15 cellular contexts compared by ENCODE assay signal in the genomic region with DNA sequence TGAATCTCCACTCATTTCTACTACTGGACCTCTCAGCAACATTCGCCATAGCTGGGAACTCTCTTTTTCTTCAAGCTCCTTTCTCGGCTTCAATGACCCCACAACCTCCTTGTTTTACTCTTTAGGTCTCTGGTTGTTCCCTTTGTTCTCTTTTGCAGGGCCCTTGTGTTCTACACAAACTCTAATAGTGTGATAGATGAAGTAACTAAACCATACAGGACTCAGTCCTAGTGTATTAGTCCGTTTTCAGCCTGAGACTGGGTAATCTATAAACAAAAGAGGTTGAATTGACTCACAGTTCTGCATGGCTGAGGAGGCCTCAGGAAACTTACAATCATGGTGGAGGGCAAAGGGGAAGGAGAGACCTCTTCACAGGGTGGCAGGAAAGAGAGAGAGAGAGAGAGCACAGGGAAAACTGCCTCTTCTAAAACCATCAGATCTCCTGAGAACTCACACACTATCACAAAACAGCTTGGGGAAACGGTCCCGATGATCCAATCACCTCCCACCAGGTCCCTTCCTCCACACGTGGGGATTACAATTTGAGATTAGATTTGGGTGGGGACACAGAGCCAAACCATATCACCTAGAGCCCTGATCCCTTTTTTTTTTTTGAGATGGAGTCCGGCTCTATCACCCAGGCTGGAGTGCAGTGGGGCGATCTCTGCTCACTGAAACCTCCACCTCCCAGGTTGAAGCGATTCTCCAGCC. TPM values are rescaled to one million over a fixed set of nuclear protein-coding genes. Genes with fewer than 3 reads are reported as not detected.
A peak's percentile ranks its signal among the peaks of the same experiment; 100 is the strongest.
DNase-seq lines count a peak whose midpoint lies in the region; ATAC-seq and TF ChIP-seq lines count a peak whose summit lies in the region.
"Had no signal": no experiment of that assay in that cellular context is flagged by ENCODE, and none has a peak within 500 bp of the region (broad histone marks: within the 10 kb centered on the region; RNA-seq: fewer than 3 reads in every experiment).

No MANE protein-coding gene starts in this region.

- POLR2A ChIA-PET in T-cell (lab: Charles Lee), result interaction anchor here (0.6 to 0.7 kb wide), 3 partner anchors 14 to 55 kb away, joined by 4 to 13 read pairs (median 5); no protein-coding TSS in a partner anchor

- ATAC-seq in stimulated activated naive CD8-positive, alpha-beta T cell treated with anti-CD3 and anti-CD28 coated beads, Interleukin-15, Interleukin-2, amounts not matched to agents 100 U/mL and 50 U/mL, for 24 hours, result no peak
- ATAC-seq in T-cell (replicated peaks in 1 of 4) (no peak), GM18870 (IDR thresholded peaks at IDR 0.05; ENCODE audit: unreplicated experiment) (no peak)

- H3K27me3 Mint-ChIP-seq in stimulated activated naive CD8-positive, alpha-beta T cell treated with anti-CD3 and anti-CD28 coated beads, Interleukin-15, Interleukin-2, amounts not matched to agents 100 ng/mL and 50 ng/mL, for 24 hours, result no peaks in the 10 kb centered on the region
- H3K27me3 Mint-ChIP-seq in T-cell (no peaks in the 10 kb centered on the region), endothelial cell (ENCODE audit: unreplicated experiment) (peaks cover 4% of the 10 kb centered on the region)

- peaks cover 5% of the 10 kb centered on the region for H3K9me3 Mint-ChIP-seq in stimulated activated naive CD8-positive, alpha-beta T cell treated with anti-CD3 and anti-CD28 coated beads, Interleukin-15, Interleukin-2, amounts not matched to agents 100 ng/mL and 50 ng/mL, for 24 hours
- H3K9me3 Mint-ChIP-seq in T-cell (no peaks in the 10 kb centered on the region), endothelial cell (ENCODE audit: unreplicated experiment) (no peaks in the 10 kb centered on the region)

- no peak for DNase-seq in stimulated activated naive CD8-positive, alpha-beta T cell treated with anti-CD3 and anti-CD28 coated beads, Interleukin-15, Interleukin-2, amounts not matched to agents 100 U/mL and 50 U/mL, for 24 hours
- DNase-seq in T-cell, result no peak
- no peak for DNase-seq in endothelial cell (ENCODE audit: low spot score)
- DNase-seq in T1000 (lab: John Stamatoyannopoulos, UW), result no peak
- no peak for DNase-seq in activated CD4-positive, CD25-positive, alpha-beta regulatory T cell treated with anti-CD3 and anti-CD28 coated beads, Interleukin-2, amount 50 U/mL, for 72 hours
- DNase-seq in GDM1 (lab: John Stamatoyannopoulos, UW), result no peak
- DNase-seq: activated CD8-positive, alpha-beta memory T cell treated with anti-CD3 and anti-CD28 coated beads, Interleukin-2, amount 50 U/mL, for 4 hours; DMS153; IMR-90; islet precursor cell; NCI-H1092 treated with DMSO at 0.1 percent for 48 hours; NCI-H748 treated with DMSO at 0.1 percent for 48 hours; testis had no signal

- H3K27ac Mint-ChIP-seq in stimulated activated naive CD8-positive, alpha-beta T cell treated with anti-CD3 and anti-CD28 coated beads, Interleukin-15, Interleukin-2, amounts not matched to agents 100 ng/mL and 50 ng/mL, for 24 hours, result peak overlapping the region; percentile 53
- H3K27ac Mint-ChIP-seq in T-cell (peak overlapping the region; percentile 6 to 31), endothelial cell (ENCODE audit: unreplicated experiment) (peak overlapping the region; percentile 9)

- CTCF ChIA-PET in T-cell (lab: Charles Lee), result interaction anchor here (0.5 to 0.6 kb wide), 2 partner anchors 106 to 268 kb away, joined by 3 to 5 read pairs; no protein-coding TSS in a partner anchor

- peaks cover 8% of the 10 kb centered on the region for H3K36me3 Mint-ChIP-seq in stimulated activated naive CD8-positive, alpha-beta T cell treated with anti-CD3 and anti-CD28 coated beads, Interleukin-15, Interleukin-2, amounts not matched to agents 100 ng/mL and 50 ng/mL, for 24 hours (ENCODE audit: low read depth)
- no peaks in the 10 kb centered on the region for H3K36me3 Mint-ChIP-seq in T-cell
- H3K36me3 Mint-ChIP-seq in endothelial cell (ENCODE audit: low read depth, unreplicated experiment), result no peaks in the 10 kb centered on the region

- peaks cover 89% of the 10 kb centered on the region for H3K4me1 Mint-ChIP-seq in stimulated activated naive CD8-positive, alpha-beta T cell treated with anti-CD3 and anti-CD28 coated beads, Interleukin-15, Interleukin-2, amounts not matched to agents 100 ng/mL and 50 ng/mL, for 24 hours (ENCODE audit: low read depth)
- H3K4me1 Mint-ChIP-seq in T-cell, result peaks cover 56 to 74% (median 58%) of the 10 kb centered on the region in 3 donors
- peaks cover 13% of the 10 kb centered on the region for H3K4me1 Mint-ChIP-seq in endothelial cell (ENCODE audit: unreplicated experiment)

- no peak for TF ChIP-seq CTCF in endothelial cell (IDR thresholded peaks at IDR 0.05; ENCODE audit: unreplicated experiment)

- peak overlapping the region; percentile 23 for H3K4me3 Mint-ChIP-seq in stimulated activated naive CD8-positive, alpha-beta T cell treated with anti-CD3 and anti-CD28 coated beads, Interleukin-15, Interleukin-2, amounts not matched to agents 100 ng/mL and 50 ng/mL, for 24 hours
- H3K4me3 Mint-ChIP-seq in T-cell (peak overlapping the region; percentile 1 to 69 (median 66)), endothelial cell (ENCODE audit: unreplicated experiment) (no peak overlapping the region)

RNA-seq across cellular contexts. Expression of a gene that starts 32.0 kb away (rescaled TPM):
- total RNA-seq in T-cell, result 100 to 1,000 TPM; 168 to 287 (median 179) TPM
- total RNA-seq in endothelial cell (ENCODE audit: unreplicated experiment), result 160 TPM

RNA-seq across cellular contexts. Expression of a gene that starts 57.1 kb away (rescaled TPM):
- total RNA-seq in T-cell (1 to 10 TPM; 1.7 to 8.7 (median 2.5) TPM), endothelial cell (ENCODE audit: unreplicated experiment) (2.3 TPM)
- total RNA-seq: IMR-90 had no signal
